ENCODE assay signal across 8 cellular contexts in the genomic region with DNA sequence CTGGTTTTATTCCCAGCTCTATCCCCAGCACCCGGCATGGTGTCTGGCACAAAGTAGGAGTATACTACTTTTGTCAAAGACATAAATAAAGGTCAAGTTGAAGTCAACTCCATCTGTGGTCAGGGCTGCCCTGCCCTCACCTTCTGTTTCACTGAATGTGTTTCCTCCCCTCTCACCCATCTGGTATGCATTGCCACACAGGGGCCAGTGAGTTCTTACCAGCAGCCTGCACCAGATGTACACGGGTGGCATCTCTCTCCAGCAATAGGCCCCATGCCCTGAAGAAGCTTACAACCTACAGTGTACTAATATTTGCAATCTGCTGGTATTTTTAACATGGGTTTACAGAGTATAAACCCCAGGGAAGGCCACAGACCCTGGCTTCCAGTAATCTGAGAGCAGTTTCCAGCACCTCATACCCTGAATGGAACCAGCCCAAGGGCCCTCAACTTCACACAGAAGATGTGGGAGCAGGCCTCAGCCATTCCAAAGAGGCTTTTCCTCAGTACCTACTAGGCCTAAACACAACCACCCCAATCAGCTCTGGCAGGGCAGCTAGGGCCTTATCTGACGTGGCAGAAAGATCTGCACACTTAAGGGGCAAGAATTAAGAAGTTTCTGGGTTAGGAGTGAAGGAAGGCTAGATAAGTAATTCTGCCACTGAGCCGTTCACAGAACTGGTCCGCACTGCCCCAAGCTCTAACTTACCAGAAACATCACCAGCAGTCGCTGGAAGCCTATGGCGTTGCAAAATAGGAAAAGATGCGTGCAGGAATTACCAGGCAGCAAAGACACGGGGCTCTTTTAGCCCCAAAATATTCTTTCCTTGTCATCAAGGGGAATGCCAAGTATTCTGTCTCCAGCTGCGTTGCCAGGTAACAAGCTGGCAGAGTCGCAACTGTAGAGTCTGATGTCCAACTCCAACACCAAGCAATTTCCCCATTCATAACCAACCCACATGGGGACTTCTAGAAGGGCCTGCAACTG. TPM values are rescaled to one million over a fixed set of nuclear protein-coding genes. Genes with fewer than 3 reads are reported as not detected.
A peak's percentile ranks its signal among the peaks of the same experiment; 100 is the strongest.
DNase-seq lines count a peak whose midpoint lies in the region; ATAC-seq, FAIRE-seq and TF ChIP-seq lines count a peak whose summit lies in the region.

No MANE protein-coding gene starts in this region.

- H3K4me1 Mint-ChIP-seq in type B pancreatic cell (ENCODE audit: unreplicated experiment), result peaks cover 75% of the 10 kb centered on the region

- no peaks in the 10 kb centered on the region for H3K27me3 Mint-ChIP-seq in type B pancreatic cell

- no peak overlapping the region for H2BK12ac ChIP-seq in mesenchymal stem cell (ENCODE audit: low read length in 2 of 2)

- H2BK15ac ChIP-seq in mesenchymal stem cell (ENCODE audit: low read depth, poor library complexity, severe bottlenecking), result no peak overlapping the region

- no peak for FAIRE-seq in urothelium cell line (lab: Jason Lieb, UNC)

- no peak overlapping the region for H3K14ac ChIP-seq in mesenchymal stem cell (ENCODE audit: low read length in 2 of 2)

- peak overlapping the region; percentile 68 for H3K4me3 ChIP-seq in NB4 (ENCODE audit: low read depth, low read length)
- H3K4me3 ChIP-seq in cardiac fibroblast (replicated peaks in 1 of 2; ENCODE audit: low read depth in 2 of 2, low read length in 2 of 2), result no peak overlapping the region
- H3K4me3 ChIP-seq in mesenchymal stem cell (ENCODE audit: insufficient read depth in 1 of 2, low read depth in 1 of 2, low read length in 2 of 2), result peak overlapping the region in 1 of 2 experiments; percentile 82

- no peak overlapping the region for H2AFZ ChIP-seq in mesenchymal stem cell (ENCODE audit: low read depth, low read length)

- peaks cover 9% of the 10 kb centered on the region for H3K79me1 ChIP-seq in mesenchymal stem cell (replicated peaks; ENCODE audit: low read length, poor library complexity, severe bottlenecking)

- H3K18ac ChIP-seq in mesenchymal stem cell (ENCODE audit: low read depth in 1 of 2, low read length in 2 of 2), result no peak overlapping the region

- peaks cover 6% of the 10 kb centered on the region for H3K36me3 Mint-ChIP-seq in type B pancreatic cell

- peak overlapping the region; percentile 95 for H3K27ac Mint-ChIP-seq in type B pancreatic cell

- H3K4me2 ChIP-seq in mesenchymal stem cell (ENCODE audit: low read length, poor library complexity, severe bottlenecking), result peak overlapping the region; percentile 98

- peak overlapping the region; percentile 85 for H3K9ac ChIP-seq in mesenchymal stem cell (ENCODE audit: low read length)

- peak overlapping the region; percentile 18 for H2AK5ac ChIP-seq in mesenchymal stem cell (ENCODE audit: low read length, severe bottlenecking)

- H3K9me3 Mint-ChIP-seq in type B pancreatic cell, result no peaks in the 10 kb centered on the region

- H2BK5ac ChIP-seq in mesenchymal stem cell (ENCODE audit: low read depth, low read length, poor library complexity, severe bottlenecking), result no peak overlapping the region

- no peak overlapping the region for H2BK120ac ChIP-seq in mesenchymal stem cell (ENCODE audit: low read depth, low read length)

- no peak for TF ChIP-seq POLR2A in NB4 (IDR thresholded peaks at IDR 0.05; ENCODE audit: extremely low read depth, insufficient read length)

- H3K9me3 ChIP-seq in mesenchymal stem cell (ENCODE audit: control insufficient read depth, low read length), result no peaks in the 10 kb centered on the region

- H3K36me3 ChIP-seq in mesenchymal stem cell (ENCODE audit: control insufficient read depth in 1 of 2, insufficient read depth in 2 of 2, low read depth in 1 of 2, low read length in 2 of 2), result no peaks in the 10 kb centered on the region

- no peak for TF ChIP-seq CTCF in NB4 (IDR thresholded peaks at IDR 0.05; ENCODE audit: low read depth, low read length)
- TF ChIP-seq CTCF in cardiac fibroblast (IDR thresholded peaks at IDR 0.05; ENCODE audit: low read depth, low read length), result no peak
- TF ChIP-seq CTCF in type B pancreatic cell (conservative IDR thresholded peaks at IDR 0.05), result no peak

- peaks cover 0 to 11% of the 10 kb centered on the region in 2 experiments for H3K27me3 ChIP-seq in mesenchymal stem cell (ENCODE audit: control insufficient read depth in 1 of 2, insufficient read depth in 1 of 2, low read length in 2 of 2)

- peaks cover 37% of the 10 kb centered on the region for H3K4me1 ChIP-seq in mesenchymal stem cell (ENCODE audit: control insufficient read depth, insufficient read depth, low read depth, low read length)

- no peak overlapping the region for H3K4ac ChIP-seq in mesenchymal stem cell (ENCODE audit: low read depth in 1 of 2, low read length in 2 of 2)

- H3K4me3 Mint-ChIP-seq in type B pancreatic cell, result peak overlapping the region; percentile 91

- peak; percentile 26 for DNase-seq in NCI-H2029 (lab: John Stamatoyannopoulos, UW)
- DNase-seq in NCI-H2029 treated with DMSO at 0.1 percent for 48 hours (lab: John Stamatoyannopoulos, UW), result no peak
- DNase-seq in NB4 (ENCODE audit: low read depth), result peak; percentile 68
- DNase-seq in cardiac fibroblast (ENCODE audit: low read depth in 2 of 2), result peak; percentile 40 to 69
- peak; percentile 19 for DNase-seq in mesenchymal stem cell
- DNase-seq in type B pancreatic cell (ENCODE audit: extremely low spot score, unreplicated experiment), result no peak
- no peak for DNase-seq in urothelium cell line (ENCODE audit: low spot score)

- no peak overlapping the region for H4K91ac ChIP-seq in mesenchymal stem cell (ENCODE audit: low read length)

- ATAC-seq in HG02588 (IDR thresholded peaks at IDR 0.05; ENCODE audit: unreplicated experiment), result no peak

- H4K8ac ChIP-seq in mesenchymal stem cell (ENCODE audit: low read length), result no peak overlapping the region

- WGBS in mesenchymal stem cell, result 94% methylated on average over 10 of the region's 11 CpGs

- peak overlapping the region; percentile 85 for H3K27ac ChIP-seq in mesenchymal stem cell (ENCODE audit: low read length, poor library complexity, severe bottlenecking)

- no peak overlapping the region for H3K23ac ChIP-seq in mesenchymal stem cell (ENCODE audit: low read length in 2 of 2)

RNA-seq across cellular contexts. Expression of a gene that starts 2.1 kb away (rescaled TPM):
- 33.5 TPM for polyA plus RNA-seq in mesenchymal stem cell (2013, experiment 1 of 2)
- polyA plus RNA-seq in mesenchymal stem cell (2013, experiment 2 of 2), result 33.2 TPM
- total RNA-seq in type B pancreatic cell (ENCODE audit: low replicate concordance), result 225 and 247 TPM in 2 replicates

Comparison
In these comparisons a context has a peak if more than half of its experiments do, and no peak if none do; other contexts are left out.
1. DNase-seq: peak in NCI-H2029 (single experiment), NB4 (single experiment), cardiac fibroblast (2 of 2) and mesenchymal stem cell (single experiment); none in NCI-H2029 treated with DMSO at 0.1 percent for 48 hours (single experiment), type B pancreatic cell (single experiment) and urothelium cell line (single experiment).